ENCODE assay signal across 29 cellular contexts in genomic region chr12:71220295-71220694, GRCh38.
"Had no signal": no experiment of that assay in that cellular context is flagged by ENCODE, and none has a peak within 500 bp of the region (broad histone marks: within the 10 kb centered on the region; RNA-seq: fewer than 3 reads in every experiment).

No MANE protein-coding gene starts in this region.

- FAIRE-seq: endothelial cell of umbilical vein, islet of Langerhans had no signal

- H3K27ac ChIP-seq: coronary artery, esophagus muscularis mucosa, foreskin keratinocyte, gastroesophageal sphincter, heart right ventricle, left ventricle myocardium inferior, lower lobe of right lung, parathyroid adenoma, right atrium auricular region, suprapubic skin, vagina had no signal

- H3K9ac ChIP-seq: parathyroid adenoma had no signal

- H3K27me3 ChIP-seq: esophagus muscularis mucosa, gastroesophageal sphincter, right atrium auricular region, suprapubic skin, vagina had no signal

- ATAC-seq: foreskin keratinocyte; gastroesophageal sphincter; left cardiac atrium; lower lobe of right lung; natural killer cell; sciatic nerve; stimulated activated naive CD8-positive, alpha-beta T cell treated with anti-CD3 and anti-CD28 coated beads, Interleukin-15, amount 100 ng/mL, for 72 hours had no signal

- H3K4me1 ChIP-seq: esophagus muscularis mucosa, foreskin keratinocyte, gastroesophageal sphincter, left ventricle myocardium inferior, lower lobe of right lung, parathyroid adenoma, right atrium auricular region had no signal

- H2AFZ ChIP-seq: parathyroid adenoma had no signal

- H3K4me1 Mint-ChIP-seq: natural killer cell; neural crest cell; stimulated activated naive CD8-positive, alpha-beta T cell treated with anti-CD3 and anti-CD28 coated beads, Interleukin-15, amount 100 ng/mL, for 72 hours had no signal

- H3K79me2 ChIP-seq: parathyroid adenoma had no signal

- H3K9me3 Mint-ChIP-seq: neural crest cell; stimulated activated naive CD8-positive, alpha-beta T cell treated with anti-CD3 and anti-CD28 coated beads, Interleukin-15, amount 100 ng/mL, for 72 hours had no signal

- H3K4me3 ChIP-seq: coronary artery, esophagus muscularis mucosa, gastroesophageal sphincter, heart right ventricle, left ventricle myocardium inferior, lower lobe of right lung, right atrium auricular region, smooth muscle cell, suprapubic skin, vagina had no signal

- H3K36me3 Mint-ChIP-seq: natural killer cell had no signal

- H3K27ac Mint-ChIP-seq: natural killer cell; progenitor cell of endocrine pancreas; stimulated activated naive CD8-positive, alpha-beta T cell treated with anti-CD3 and anti-CD28 coated beads, Interleukin-15, amount 100 ng/mL, for 72 hours had no signal

- H3K4me3 Mint-ChIP-seq: natural killer cell; neural crest cell; stimulated activated naive CD8-positive, alpha-beta T cell treated with anti-CD3 and anti-CD28 coated beads, Interleukin-15, amount 100 ng/mL, for 72 hours had no signal

- H3K4me2 ChIP-seq: smooth muscle cell had no signal

- H3K27me3 Mint-ChIP-seq: progenitor cell of endocrine pancreas; stimulated activated naive CD8-positive, alpha-beta T cell treated with anti-CD3 and anti-CD28 coated beads, Interleukin-15, amount 100 ng/mL, for 72 hours had no signal

- DNase-seq: dermis blood vessel endothelial cell; effector memory CD4-positive, alpha-beta T cell; foreskin keratinocyte; heart right ventricle; hippocampal formation; left cardiac atrium; left ventricle myocardium inferior; lower lobe of right lung; natural killer cell; stimulated activated CD4-positive, alpha-beta T cell treated with anti-CD3 and anti-CD28 coated beads, Interleukin-12 subunit alpha, Interleukin-12 subunit beta, amount 100 ng/mL, for 4 hours; stimulated activated CD4-positive, alpha-beta T cell treated with anti-CD3 and anti-CD28 coated beads, Interleukin-1b, Interleukin-23, amount 100 ng/mL, for 48 hours; stimulated activated CD4-positive, alpha-beta T cell treated with anti-CD3 and anti-CD28 coated beads, Interleukin-4, amount 100 ng/mL, for 1 hour; stimulated activated CD8-positive, alpha-beta memory T cell treated with anti-CD3 and anti-CD28 coated beads, Interleukin-4, amount 100 ng/mL, for 48 hours; stimulated activated naive CD4-positive, alpha-beta T cell; stimulated activated naive CD8-positive, alpha-beta T cell treated with anti-CD3 and anti-CD28 coated beads, Interleukin-15, amount 100 ng/mL, for 72 hours; trophoblast cell had no signal

- H3K9me3 ChIP-seq: esophagus muscularis mucosa, gastroesophageal sphincter, heart right ventricle, left ventricle myocardium inferior, lower lobe of right lung, right atrium auricular region, suprapubic skin, vagina had no signal

- H3K36me3 ChIP-seq: esophagus muscularis mucosa, gastroesophageal sphincter, heart right ventricle, left ventricle myocardium inferior, lower lobe of right lung, right atrium auricular region, suprapubic skin, vagina had no signal
